Comparison of ENCODE assay signal across 17 cellular contexts in genomic region chr11:15711311-15711710, GRCh38.
DNase-seq lines count a peak whose midpoint lies in the region; ATAC-seq, FAIRE-seq and TF ChIP-seq lines count a peak whose summit lies in the region.
"Had no signal": no experiment of that assay in that cellular context is flagged by ENCODE, and none has a peak within 500 bp of the region (broad histone marks: within the 10 kb centered on the region; RNA-seq: fewer than 3 reads in every experiment).

No MANE protein-coding gene starts in this region.

- CTCF ChIA-PET in IMR-90 (lab: Yijun Ruan, JAX) = interaction anchor here (0.6 kb wide), 1 partner anchor 317 kb away, joined by 3 read pairs; no protein-coding TSS in a partner anchor

- peak overlapping the region; percentile 65; the same call in 1 of the 2 replicates for H3K4ac ChIP-seq in IMR-90 (ENCODE audit: low read depth, low read length)

- H3K9ac ChIP-seq in IMR-90 (ENCODE audit: low read depth, low read length) = no peak overlapping the region
- H3K9ac ChIP-seq: GM23248 had no signal

- H2BK20ac ChIP-seq in IMR-90 (ENCODE audit: low read depth, low read length) = peak overlapping the region; percentile 82

- DNase-seq in IMR-90 (no peak), iPS-NIHi7 (ENCODE audit: extremely low spot score) (peak; percentile 76), thyroid gland (no peak), globus pallidus (ENCODE audit: low spot score) (no peak), lower leg skin (ENCODE audit: low spot score in 2 of 2) (no peak), GM19239 (ENCODE audit: insufficient read length, low spot score) (no peak)
- DNase-seq: ACHN; CD4-positive, CD25-positive, alpha-beta regulatory T cell; GM23248; Kasumi-1; NCI-H1417 treated with DMSO at 0.1 percent for 48 hours; NCI-H2081; NCI-H226; PC-3 had no signal

- no peaks in the 10 kb centered on the region for H3K27me3 ChIP-seq in IMR-90 (ENCODE audit: control insufficient read depth, insufficient read depth, low read length)
- no peaks in the 10 kb centered on the region for H3K27me3 ChIP-seq in thyroid gland

- no peak overlapping the region for H4K8ac ChIP-seq in IMR-90 (ENCODE audit: low read depth in 2 of 2, low read length in 2 of 2)

- dilution Hi-C loops in IMR-90 (cut with HindIII; ENCODE audit: low sequenced_read_pairs, unreplicated experiment) = no loop called here

- TF ChIP-seq CTCF in IMR-90 (conservative IDR thresholded peaks at IDR 0.05; ENCODE audit: low read depth, low read length) (no peak), thyroid gland (IDR thresholded peaks at IDR 0.05) (no peak), lower leg skin (IDR thresholded peaks at IDR 0.05) (no peak)

- TF ChIP-seq RAD21 in IMR-90 (IDR thresholded peaks at IDR 0.05; ENCODE audit: low read length) = no peak

- BruUV-seq in IMR-90 (replicated peaks; lab: Mats Ljungman, UMichigan) = no TSS peak

- H4K91ac ChIP-seq in IMR-90 (ENCODE audit: insufficient read depth, low read depth, low read length) = peak overlapping the region; percentile 59; the same call in 1 of the 2 replicates

- H3K27me3 Mint-ChIP-seq in dendritic cell treated with granulocyte-macrophage colony-stimulating factor and Interleukin-4, amounts not matched to agents 40 ng/mL and 50 ng/mL, for 4 days = peaks cover 28% of the 10 kb centered on the region
- H3K27me3 Mint-ChIP-seq: CD4-positive, CD25-positive, alpha-beta regulatory T cell had no signal

- peak overlapping the region; percentile 29 for H3K27ac Mint-ChIP-seq in dendritic cell treated with granulocyte-macrophage colony-stimulating factor and Interleukin-4, amounts not matched to agents 40 ng/mL and 50 ng/mL, for 4 days
- H3K27ac Mint-ChIP-seq: CD4-positive, CD25-positive, alpha-beta regulatory T cell had no signal

- H2AK9ac ChIP-seq in IMR-90 (replicated peaks; ENCODE audit: low read depth, low read length, poor library complexity) = no peak overlapping the region

- H3K4me3 Mint-ChIP-seq in dendritic cell treated with granulocyte-macrophage colony-stimulating factor and Interleukin-4, amounts not matched to agents 40 ng/mL and 50 ng/mL, for 4 days = no peak overlapping the region
- H3K4me3 Mint-ChIP-seq: CD4-positive, CD25-positive, alpha-beta regulatory T cell had no signal

- no peaks in the 10 kb centered on the region for H3K36me3 ChIP-seq in IMR-90 (ENCODE audit: control insufficient read depth, insufficient read depth, low read length)
- no peaks in the 10 kb centered on the region for H3K36me3 ChIP-seq in thyroid gland

- H3K36me3 Mint-ChIP-seq in dendritic cell treated with granulocyte-macrophage colony-stimulating factor and Interleukin-4, amounts not matched to agents 40 ng/mL and 50 ng/mL, for 4 days (ENCODE audit: low read depth) = no peaks in the 10 kb centered on the region
- H3K36me3 Mint-ChIP-seq: CD4-positive, CD25-positive, alpha-beta regulatory T cell had no signal

- peak overlapping the region; percentile 60 for H3K18ac ChIP-seq in IMR-90 (ENCODE audit: low read depth, low read length)

- no peak overlapping the region for H4K5ac ChIP-seq in IMR-90 (ENCODE audit: low read depth, low read length)

- no peak overlapping the region for H3K27ac ChIP-seq in IMR-90 (ENCODE audit: insufficient read depth, low read length)
- H3K27ac ChIP-seq in thyroid gland = peak overlapping the region; percentile 33 to 75 (median 66)
- H3K27ac ChIP-seq: GM23248 had no signal

- peak overlapping the region; percentile 67 for H2BK120ac ChIP-seq in IMR-90 (ENCODE audit: low read depth, low read length)

- H3K23ac ChIP-seq in IMR-90 (ENCODE audit: low read depth, low read length) = no peak overlapping the region

- H3K4me1 ChIP-seq in IMR-90 (ENCODE audit: control insufficient read depth, insufficient read depth, low read length) (peaks cover 26% of the 10 kb centered on the region), thyroid gland (peaks cover 26 to 47% of the 10 kb centered on the region in 2 donors)

- 0 out of 2 replicates have a peak overlapping the region, but pooled peaks have one; percentile 1 for H2AK5ac ChIP-seq in IMR-90 (ENCODE audit: low read depth, low read length)

- H3K4me1 Mint-ChIP-seq in dendritic cell treated with granulocyte-macrophage colony-stimulating factor and Interleukin-4, amounts not matched to agents 40 ng/mL and 50 ng/mL, for 4 days (ENCODE audit: low read depth) = peaks cover 20% of the 10 kb centered on the region
- H3K4me1 Mint-ChIP-seq: CD4-positive, CD25-positive, alpha-beta regulatory T cell had no signal

- H3K79me1 ChIP-seq in IMR-90 (ENCODE audit: low read depth in 1 of 2, low read length in 2 of 2) = no peaks in the 10 kb centered on the region

- FAIRE-seq in GM19239 (lab: Jason Lieb, UNC) = no peak
- FAIRE-seq: G401.6, GM12891 had no signal

- no peak overlapping the region for H2AFZ ChIP-seq in IMR-90 (replicated peaks; ENCODE audit: low read length, poor library complexity)
- H2AFZ ChIP-seq: GM23248 had no signal

- WGBS in IMR-90 (ENCODE audit: extremely low coverage in 2 of 2, insufficient read length in 1 of 2), 2 experiments = no CpG with 5 or more reads among the region's 2 CpGs
- WGBS in thyroid gland, 2 donors = 28 to 53% methylated on average over 2 of the region's 2 CpGs
- 82 to 89% methylated on average over 2 of the region's 2 CpGs for WGBS in lower leg skin, 2 donors

- peaks cover 9% of the 10 kb centered on the region; the same call in 1 of the 2 replicates for H3K9me1 ChIP-seq in IMR-90 (ENCODE audit: insufficient read depth, low read length)

- H3K56ac ChIP-seq in IMR-90 (ENCODE audit: extremely low read depth, insufficient read depth, low read length) = no peak overlapping the region

- H2BK5ac ChIP-seq in IMR-90 (ENCODE audit: low read depth, low read length, poor library complexity, severe bottlenecking) = no peak overlapping the region

- TF ChIP-seq POLR2A in IMR-90 (IDR thresholded peaks at IDR 0.05; ENCODE audit: low read depth, low read length) (no peak), thyroid gland (IDR thresholded peaks at IDR 0.05) (no peak), lower leg skin (IDR thresholded peaks at IDR 0.05) (no peak)

- in situ Hi-C loops in IMR-90 (cut with MboI; ENCODE audit: low sequenced_read_pairs) = no loop called here

- H3K9me3 Mint-ChIP-seq in dendritic cell treated with granulocyte-macrophage colony-stimulating factor and Interleukin-4, amounts not matched to agents 40 ng/mL and 50 ng/mL, for 4 days = peaks cover 16% of the 10 kb centered on the region

- H3K9me3 ChIP-seq in IMR-90 (ENCODE audit: control insufficient read depth, insufficient read depth, low read length) (peaks cover 2% of the 10 kb centered on the region; the same call in 1 of the 2 replicates), thyroid gland (no peaks in the 10 kb centered on the region)

- H3K14ac ChIP-seq in IMR-90 (replicated peaks; ENCODE audit: low read depth, low read length) = peak overlapping the region; percentile 22; the same call in 1 of the 2 replicates

- ATAC-seq in IMR-90 (ENCODE audit: low read depth) = no peak
- ATAC-seq: PC-3 had no signal

- 0 out of 3 replicates have a peak overlapping the region, but pooled peaks have one; percentile 1 for H2BK15ac ChIP-seq in IMR-90 (ENCODE audit: low read depth, low read length)

- intact Hi-C loops in IMR-90 (cut with micrococcal nuclease) (loop anchor here (5.0 kb wide), 3 partner anchors 44 to 486 kb away; no protein-coding TSS in a partner anchor), thyroid gland (cut with DNase I) (no loop called here), lower leg skin (cut with DNase I; ENCODE audit: low total_unique reads) (no loop called here)
- intact Hi-C loops in dendritic cell treated with granulocyte-macrophage colony-stimulating factor and Interleukin-4, amounts not matched to agents 40 ng/mL and 50 ng/mL, for 4 days (cut with micrococcal nuclease) = no loop called here

- no peak overlapping the region for H3K4me2 ChIP-seq in IMR-90 (ENCODE audit: low read depth, low read length)

- POLR2A ChIA-PET in IMR-90 (lab: Charles Lee; ENCODE audit: unreplicated experiment) = no interaction called here

- H4K20me1 ChIP-seq in IMR-90 (ENCODE audit: insufficient read depth, low read length) = no peaks in the 10 kb centered on the region

- no peak overlapping the region for H3K4me3 ChIP-seq in IMR-90 (ENCODE audit: insufficient read depth, low read depth, low read length)
- H3K4me3 ChIP-seq in thyroid gland (replicated peaks in 1 of 3) = no peak overlapping the region
- H3K4me3 ChIP-seq in lower leg skin (ENCODE audit: low read depth, poor library complexity, severe bottlenecking) = no peak overlapping the region
- H3K4me3 ChIP-seq: GM23248 had no signal

TF ChIP-seq in IMR-90, 13 proteins besides CTCF, POLR2A, EP300 and RAD21 (continues in another document):
- no peak for TF ChIP-seq CHD1 (IDR thresholded peaks at IDR 0.05; ENCODE audit: low read depth, low read length)
- TF ChIP-seq USF2 (IDR thresholded peaks at IDR 0.05; ENCODE audit: low read depth, low read length) = no peak
- no peak for TF ChIP-seq RFX5 (IDR thresholded peaks at IDR 0.05; ENCODE audit: low read depth, low read length)
- no peak for TF ChIP-seq MXI1 (IDR thresholded peaks at IDR 0.05; ENCODE audit: borderline replicate concordance, low read depth, low read length)
- no peak for TF ChIP-seq NFE2L2 (IDR thresholded peaks at IDR 0.05; ENCODE audit: low read depth, low read length)
- no peak for TF ChIP-seq BHLHE40 (IDR thresholded peaks at IDR 0.05; ENCODE audit: low read depth, low read length)
- TF ChIP-seq RCOR1 (IDR thresholded peaks at IDR 0.05; ENCODE audit: insufficient replicate concordance, low read length) = no peak
- no peak for TF ChIP-seq CEBPB (IDR thresholded peaks at IDR 0.05; ENCODE audit: low read depth, low read length)
- TF ChIP-seq SMC3 (IDR thresholded peaks at IDR 0.05; ENCODE audit: low read depth, low read length) = no peak
- no peak for TF ChIP-seq MAFK (IDR thresholded peaks at IDR 0.05; ENCODE audit: low read depth, low read length)
- TF ChIP-seq FOS (IDR thresholded peaks at IDR 0.05; ENCODE audit: low read depth, low read length) = no peak
- TF ChIP-seq MAZ (IDR thresholded peaks at IDR 0.05; ENCODE audit: borderline replicate concordance, low read depth, low read length) = no peak
